ENCODE assay signal across 10 cellular contexts in the genomic region with DNA sequence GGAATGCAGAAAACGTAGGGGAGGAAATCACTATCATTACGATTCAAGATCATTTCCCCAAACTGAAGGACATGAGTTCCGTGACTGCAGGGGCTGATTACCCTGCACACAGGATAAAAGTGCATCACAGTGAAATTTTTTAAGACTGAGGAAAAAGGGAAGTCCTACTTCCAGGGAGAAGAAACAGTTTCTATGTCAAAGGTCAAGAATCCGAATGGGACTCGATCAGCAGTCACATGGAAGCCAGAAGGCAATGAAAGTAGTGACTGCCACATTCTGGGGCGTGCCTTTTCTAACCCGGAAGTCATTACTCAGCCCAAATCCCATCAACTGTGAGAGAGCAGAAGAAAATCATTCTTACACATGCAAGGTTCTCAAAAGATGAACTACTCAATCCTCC. TPM values are rescaled to one million over a fixed set of nuclear protein-coding genes. Genes with fewer than 3 reads are reported as not detected.
A peak's percentile ranks its signal among the peaks of the same experiment; 100 is the strongest.
DNase-seq lines count a peak whose midpoint lies in the region; ATAC-seq, FAIRE-seq and TF ChIP-seq lines count a peak whose summit lies in the region.
"Had no signal": no experiment of that assay in that cellular context is flagged by ENCODE, and none has a peak within 500 bp of the region (broad histone marks: within the 10 kb centered on the region; RNA-seq: fewer than 3 reads in every experiment).

No MANE protein-coding gene starts in this region.

- H3K27ac Mint-ChIP-seq in activated T-cell treated with anti-CD3 and anti-CD28 coated beads, Interleukin-2, amount 50 U/mL, for 24 hours = peak overlapping the region; percentile 50
- no peak overlapping the region for H3K27ac Mint-ChIP-seq in astrocyte (ENCODE audit: unreplicated experiment)

- H4K20me1 ChIP-seq in astrocyte (ENCODE audit: insufficient read depth, low read length) = peaks cover 79% of the 10 kb centered on the region

- H3K9me3 Mint-ChIP-seq in activated T-cell treated with anti-CD3 and anti-CD28 coated beads, Interleukin-2, amount 50 U/mL, for 24 hours = no peaks in the 10 kb centered on the region
- no peaks in the 10 kb centered on the region for H3K9me3 Mint-ChIP-seq in activated T-cell treated with anti-CD3 and anti-CD28 coated beads, Interleukin-2, amount 50 U/mL, for 4 hours
- no peaks in the 10 kb centered on the region for H3K9me3 Mint-ChIP-seq in astrocyte (ENCODE audit: unreplicated experiment)

- DNase-seq in activated T-cell treated with anti-CD3 and anti-CD28 coated beads, Interleukin-2, amount 50 U/mL, for 24 hours = no peak
- DNase-seq in activated T-cell treated with anti-CD3 and anti-CD28 coated beads, Interleukin-2, amount 50 U/mL, for 4 hours = no peak
- no peak for DNase-seq in astrocyte (ENCODE audit: low read depth)
- DNase-seq in left lung = peak in 1 of 2 donors; percentile 52
- DNase-seq in tibial artery = peak; percentile 41 to 44
- DNase-seq in NCI-H2029 treated with DMSO at 0.1 percent for 48 hours (lab: John Stamatoyannopoulos, UW) = no peak
- DNase-seq: activated CD4-positive, CD25-positive, alpha-beta regulatory T cell; NCI-H524 had no signal

- H3K27me3 ChIP-seq in astrocyte (ENCODE audit: insufficient read depth, low read length) (no peaks in the 10 kb centered on the region), left lung (no peaks in the 10 kb centered on the region), tibial artery (no peaks in the 10 kb centered on the region)

- H3K27ac ChIP-seq in astrocyte (ENCODE audit: low read depth, low read length) = no peak overlapping the region
- H3K27ac ChIP-seq in left lung = peak overlapping the region; percentile 59 to 61
- H3K27ac ChIP-seq in tibial artery = no peak overlapping the region

- peaks cover 48% of the 10 kb centered on the region for H3K36me3 Mint-ChIP-seq in activated T-cell treated with anti-CD3 and anti-CD28 coated beads, Interleukin-2, amount 50 U/mL, for 24 hours (ENCODE audit: low read depth)
- H3K36me3 Mint-ChIP-seq in activated T-cell treated with anti-CD3 and anti-CD28 coated beads, Interleukin-2, amount 50 U/mL, for 4 hours (ENCODE audit: insufficient read depth) = peaks cover 21% of the 10 kb centered on the region
- H3K36me3 Mint-ChIP-seq in astrocyte (ENCODE audit: low read depth, unreplicated experiment) = peaks cover 5% of the 10 kb centered on the region

- H3K36me3 ChIP-seq in astrocyte (ENCODE audit: insufficient read depth, low read length) = no peaks in the 10 kb centered on the region
- no peaks in the 10 kb centered on the region for H3K36me3 ChIP-seq in left lung
- H3K36me3 ChIP-seq in tibial artery = peaks cover 0 to 4% (median 0%) of the 10 kb centered on the region in 3 donors

- H3K4me3 Mint-ChIP-seq in activated T-cell treated with anti-CD3 and anti-CD28 coated beads, Interleukin-2, amount 50 U/mL, for 24 hours = no peak overlapping the region
- H3K4me3 Mint-ChIP-seq in activated T-cell treated with anti-CD3 and anti-CD28 coated beads, Interleukin-2, amount 50 U/mL, for 4 hours = no peak overlapping the region
- no peak overlapping the region for H3K4me3 Mint-ChIP-seq in astrocyte (ENCODE audit: unreplicated experiment)

- H3K4me1 ChIP-seq in astrocyte (ENCODE audit: insufficient read depth, low read length) = no peaks in the 10 kb centered on the region
- peaks cover 0 to 46% of the 10 kb centered on the region in 2 donors for H3K4me1 ChIP-seq in left lung
- H3K4me1 ChIP-seq in tibial artery = peaks cover 0 to 21% (median 9%) of the 10 kb centered on the region in 4 donors

- TF ChIP-seq CTCF in astrocyte (IDR thresholded peaks at IDR 0.05; ENCODE audit: insufficient read depth, low read depth, low read length) (no peak), left lung (IDR thresholded peaks at IDR 0.05) (no peak), tibial artery (IDR thresholded peaks at IDR 0.05) (no peak)

- H3K4me1 Mint-ChIP-seq in activated T-cell treated with anti-CD3 and anti-CD28 coated beads, Interleukin-2, amount 50 U/mL, for 24 hours (ENCODE audit: low read depth) = peaks cover 46% of the 10 kb centered on the region
- peaks cover 52% of the 10 kb centered on the region for H3K4me1 Mint-ChIP-seq in activated T-cell treated with anti-CD3 and anti-CD28 coated beads, Interleukin-2, amount 50 U/mL, for 4 hours (ENCODE audit: low read depth)
- H3K4me1 Mint-ChIP-seq in astrocyte (ENCODE audit: low read depth, unreplicated experiment) = peaks cover 7% of the 10 kb centered on the region

- H3K4me3 ChIP-seq in astrocyte (ENCODE audit: insufficient read depth, low read depth, low read length) = no peak overlapping the region
- no peak overlapping the region for H3K4me3 ChIP-seq in left lung
- no peak overlapping the region for H3K4me3 ChIP-seq in tibial artery

- intact Hi-C loops in left lung (cut with DNase I) (no loop called here), tibial artery (cut with DNase I; ENCODE audit: low total_unique reads) (no loop called here)

- H3K9ac ChIP-seq in astrocyte (ENCODE audit: low read length) = no peak overlapping the region

- no peak for FAIRE-seq in astrocyte (lab: Jason Lieb, UNC)

- H2AFZ ChIP-seq in astrocyte (ENCODE audit: low read depth, low read length) = no peak overlapping the region

- peak overlapping the region; percentile 1 for H3K4me2 ChIP-seq in astrocyte (ENCODE audit: low read length)

- H3K9me3 ChIP-seq in astrocyte (ENCODE audit: insufficient read depth, low read depth, low read length) = no peaks in the 10 kb centered on the region
- H3K9me3 ChIP-seq in left lung = no peaks in the 10 kb centered on the region
- no peaks in the 10 kb centered on the region for H3K9me3 ChIP-seq in tibial artery

- no peaks in the 10 kb centered on the region for H3K27me3 Mint-ChIP-seq in activated T-cell treated with anti-CD3 and anti-CD28 coated beads, Interleukin-2, amount 50 U/mL, for 24 hours
- H3K27me3 Mint-ChIP-seq in activated T-cell treated with anti-CD3 and anti-CD28 coated beads, Interleukin-2, amount 50 U/mL, for 4 hours (ENCODE audit: low read depth) = no peaks in the 10 kb centered on the region
- H3K27me3 Mint-ChIP-seq in astrocyte (ENCODE audit: low read depth, unreplicated experiment) = no peaks in the 10 kb centered on the region

- peaks cover 80% of the 10 kb centered on the region for H3K79me2 ChIP-seq in astrocyte (ENCODE audit: insufficient read depth, low read length)

- ATAC-seq in activated T-cell treated with anti-CD3 and anti-CD28 coated beads, Interleukin-2, amount 50 U/mL, for 4 hours = no peak
- ATAC-seq in left lung (peak; percentile 80), HG03045 (IDR thresholded peaks at IDR 0.05; ENCODE audit: unreplicated experiment) (no peak), HG03439 (IDR thresholded peaks at IDR 0.05; ENCODE audit: unreplicated experiment) (no peak)

RNA-seq across cellular contexts. Expression of gene ZZEF1, which starts 12.1 kb away (rescaled TPM):
- total RNA-seq in activated T-cell treated with anti-CD3 and anti-CD28 coated beads, Interleukin-2, amount 50 U/mL, for 4 hours = 10 to 100 TPM; 32.5 to 35.5 (median 34.6) TPM
- total RNA-seq in astrocyte = 31.8 and 32.7 TPM in 2 replicates
- total RNA-seq in left lung = 10 to 100 TPM; 39.2 to 56.7 TPM

RNA-seq across cellular contexts. Expression of gene CYB5D2, which starts 12.3 kb away (rescaled TPM):
- total RNA-seq in activated T-cell treated with anti-CD3 and anti-CD28 coated beads, Interleukin-2, amount 50 U/mL, for 4 hours = 1 to 10 TPM; 5.2 to 6.0 (median 5.2) TPM
- total RNA-seq in astrocyte = 10.8 and 15.4 TPM in 2 replicates
- total RNA-seq in left lung = 10 to 100 TPM in 1 of 2 donors, 1 to 10 TPM in 1; 9.4 to 11.0 TPM

Comparison
In these comparisons a context has a peak if more than half of its experiments do, and no peak if none do; other contexts are left out.
1. DNase-seq: peak in tibial artery (2 of 2); none in activated T-cell treated with anti-CD3 and anti-CD28 coated beads, Interleukin-2, amount 50 U/mL, for 24 hours (single experiment), activated T-cell treated with anti-CD3 and anti-CD28 coated beads, Interleukin-2, amount 50 U/mL, for 4 hours (single experiment), astrocyte (single experiment) and NCI-H2029 treated with DMSO at 0.1 percent for 48 hours (single experiment).
2. H3K27ac ChIP-seq: peak in left lung (2 of 2); none in astrocyte (single experiment) and tibial artery (0 of 2).